Comparison of ENCODE assay signal across 2 cellular contexts in genomic region chr20:40754372-40754943, GRCh38.
TF ChIP-seq lines count a peak whose summit lies in the region.

No MANE protein-coding gene starts in this region.

TF ChIP-seq in SK-N-SH, 30 proteins besides CTCF, POLR2A, EP300 and RAD21 (continued from another document):
- TF ChIP-seq MXI1 (IDR thresholded peaks at IDR 0.05; ENCODE audit: low read depth, low read length) (no peak), MEF2A (IDR thresholded peaks at IDR 0.05; ENCODE audit: borderline replicate concordance, low read depth) (no peak), EZH2phosphoT487 (IDR thresholded peaks at IDR 0.05; ENCODE audit: borderline replicate concordance, low read depth) (no peak), FOSL2 (IDR thresholded peaks at IDR 0.05; ENCODE audit: borderline replicate concordance, low read depth) (no peak), ZBTB33 (IDR thresholded peaks at IDR 0.05; ENCODE audit: borderline replicate concordance, low read depth) (no peak), USF1 (IDR thresholded peaks at IDR 0.05; ENCODE audit: borderline replicate concordance, low read depth) (no peak), TEAD4 (IDR thresholded peaks at IDR 0.05; ENCODE audit: borderline replicate concordance, insufficient read depth) (no peak), CHD2 (IDR thresholded peaks at IDR 0.05; ENCODE audit: low read length, partially characterized antibody) (no peak), MAX (IDR thresholded peaks at IDR 0.05; ENCODE audit: low read depth) (no peak), GATA2 (CRISPR knock-in tag; IDR thresholded peaks at IDR 0.05) (no peak)

TF ChIP-seq in SK-N-SH treated with all-trans-retinoic acid at 6 μM for 48 hours, 23 proteins besides CTCF, POLR2A, EP300 and RAD21 (continued from another document):
- TF ChIP-seq ZNF565 (CRISPR knock-in tag; conservative IDR thresholded peaks at IDR 0.05; ENCODE audit: low read depth) (no peak), CSRNP3 (CRISPR knock-in tag; IDR thresholded peaks at IDR 0.05) (no peak)
TF ChIP-seq in SK-N-SH treated with all-trans-retinoic acid at 6 μM for 48 hours: peak in this region for 0.
